In the genomic region with DNA sequence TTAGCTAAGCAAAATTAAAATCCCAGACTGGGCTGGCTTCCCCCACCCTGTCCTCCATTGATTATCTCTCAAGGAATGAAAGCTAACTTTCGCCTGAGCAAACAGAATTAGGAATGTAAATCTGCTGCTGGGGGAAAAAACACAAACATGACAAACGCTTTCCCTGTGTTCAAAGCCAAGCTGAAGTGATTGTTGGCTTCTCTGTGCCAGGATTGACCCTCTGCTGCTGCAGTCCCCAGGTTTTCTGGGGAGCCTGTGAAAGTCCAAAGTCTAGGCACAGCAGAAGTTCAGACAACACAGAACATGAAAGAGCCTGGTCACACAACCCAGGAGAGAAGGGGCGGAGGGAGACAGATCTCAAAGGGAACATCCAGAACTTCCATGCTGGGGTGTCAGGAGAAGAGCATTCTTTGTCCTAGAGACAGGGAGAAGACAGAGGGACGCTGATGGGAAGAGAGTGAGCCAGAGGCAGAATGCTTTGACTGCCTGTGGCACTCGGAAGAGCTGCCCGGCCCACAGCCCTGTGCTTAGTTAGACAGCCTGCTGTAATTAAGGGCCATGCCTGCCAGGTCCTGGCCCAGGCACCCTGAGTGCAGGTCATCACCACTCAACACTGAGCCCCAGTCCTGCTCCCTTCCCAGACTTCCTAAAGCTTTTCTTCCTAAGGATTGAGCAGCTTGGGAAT, we compare ENCODE assay signal across 18 cellular contexts. TPM values are rescaled to one million over a fixed set of nuclear protein-coding genes. Genes with fewer than 3 reads are reported as not detected.
DNase-seq lines count a peak whose midpoint lies in the region; ATAC-seq and TF ChIP-seq lines count a peak whose summit lies in the region.
"Had no signal": no experiment of that assay in that cellular context is flagged by ENCODE, and none has a peak within 500 bp of the region (broad histone marks: within the 10 kb centered on the region; RNA-seq: fewer than 3 reads in every experiment).

No MANE protein-coding gene starts in this region.

- no peaks in the 10 kb centered on the region for H3K9me3 Mint-ChIP-seq in stimulated activated naive CD8-positive, alpha-beta T cell treated with anti-CD3 and anti-CD28 coated beads, Interleukin-15, Interleukin-2, amounts not matched to agents 100 ng/mL and 50 ng/mL, for 24 hours
- H3K9me3 Mint-ChIP-seq: activated T-cell treated with anti-CD3 and anti-CD28 coated beads, Interleukin-2, amount 50 U/mL, for 4 hours had no signal

- no peaks in the 10 kb centered on the region for H3K9me3 ChIP-seq in upper lobe of left lung
- H3K9me3 ChIP-seq: ascending aorta, BE2C, prostate gland had no signal

- TF ChIP-seq POLR2A in upper lobe of left lung (IDR thresholded peaks at IDR 0.05) = no peak

- peaks cover 74% of the 10 kb centered on the region for H3K36me3 Mint-ChIP-seq in stimulated activated naive CD8-positive, alpha-beta T cell treated with anti-CD3 and anti-CD28 coated beads, Interleukin-15, Interleukin-2, amounts not matched to agents 100 ng/mL and 50 ng/mL, for 24 hours (ENCODE audit: low read depth)

- TF ChIP-seq EP300 in upper lobe of left lung (IDR thresholded peaks at IDR 0.05) = no peak

- peak overlapping the region in 1 of 4 donors; percentile 21 for H3K27ac ChIP-seq in upper lobe of left lung
- H3K27ac ChIP-seq: prostate gland had no signal

- H3K4me1 ChIP-seq in upper lobe of left lung = peaks cover 26 to 47% (median 31%) of the 10 kb centered on the region in 4 donors

- no peak for ATAC-seq in stimulated activated naive CD8-positive, alpha-beta T cell treated with anti-CD3 and anti-CD28 coated beads, Interleukin-15, Interleukin-2, amounts not matched to agents 100 U/mL and 50 U/mL, for 24 hours
- no peak for ATAC-seq in upper lobe of left lung (ENCODE audit: low FRiP score in 2 of 2)
- ATAC-seq: activated T-cell treated with anti-CD3 and anti-CD28 coated beads, Interleukin-2, amount 50 U/mL, for 4 hours; GM12878; SK-N-SH treated with all-trans-retinoic acid at 6 μM for 48 hours had no signal

- no peaks in the 10 kb centered on the region for H3K27me3 Mint-ChIP-seq in stimulated activated naive CD8-positive, alpha-beta T cell treated with anti-CD3 and anti-CD28 coated beads, Interleukin-15, Interleukin-2, amounts not matched to agents 100 ng/mL and 50 ng/mL, for 24 hours

- TF ChIP-seq CTCF in upper lobe of left lung (IDR thresholded peaks at IDR 0.05) = no peak

- H3K27me3 ChIP-seq in upper lobe of left lung = no peaks in the 10 kb centered on the region
- H3K27me3 ChIP-seq: ascending aorta, BE2C had no signal

- no peak overlapping the region for H3K4me3 Mint-ChIP-seq in stimulated activated naive CD8-positive, alpha-beta T cell treated with anti-CD3 and anti-CD28 coated beads, Interleukin-15, Interleukin-2, amounts not matched to agents 100 ng/mL and 50 ng/mL, for 24 hours
- H3K4me3 Mint-ChIP-seq: activated T-cell treated with anti-CD3 and anti-CD28 coated beads, Interleukin-2, amount 50 U/mL, for 4 hours had no signal

- H3K27ac Mint-ChIP-seq in stimulated activated naive CD8-positive, alpha-beta T cell treated with anti-CD3 and anti-CD28 coated beads, Interleukin-15, Interleukin-2, amounts not matched to agents 100 ng/mL and 50 ng/mL, for 24 hours = peak overlapping the region; percentile 26

- H3K4me1 Mint-ChIP-seq in stimulated activated naive CD8-positive, alpha-beta T cell treated with anti-CD3 and anti-CD28 coated beads, Interleukin-15, Interleukin-2, amounts not matched to agents 100 ng/mL and 50 ng/mL, for 24 hours (ENCODE audit: low read depth) = peaks cover 74% of the 10 kb centered on the region

- H3K36me3 ChIP-seq in upper lobe of left lung = peaks cover 9 to 76% (median 51%) of the 10 kb centered on the region in 4 donors

- WGBS in upper lobe of left lung, 2 donors = 70 to 78% methylated on average over 6 of the region's 6 CpGs

- no peak for DNase-seq in stimulated activated naive CD8-positive, alpha-beta T cell treated with anti-CD3 and anti-CD28 coated beads, Interleukin-15, Interleukin-2, amounts not matched to agents 100 U/mL and 50 U/mL, for 24 hours
- DNase-seq in astrocyte of the hippocampus (ENCODE audit: low read depth, low spot score) (peak; percentile 33), mucosa of gallbladder (ENCODE audit: low spot score) (peak; percentile 27), NCI-H2227 (lab: John Stamatoyannopoulos, UW; ENCODE audit: unreplicated experiment) (no peak), NCI-H2107 treated with DMSO at 0.1 percent for 48 hours (lab: John Stamatoyannopoulos, UW; ENCODE audit: unreplicated experiment) (no peak), upper lobe of left lung (no peak), RKO (ENCODE audit: low spot score) (no peak)
- DNase-seq: activated T-cell treated with anti-CD3 and anti-CD28 coated beads, Interleukin-2, amount 50 U/mL, for 4 hours; BE2C; effector CD8-positive, alpha-beta T cell; foreskin fibroblast; midbrain; NCI-H2171 treated with DMSO at 0.1 percent for 48 hours had no signal

- no peak overlapping the region for H3K4me3 ChIP-seq in upper lobe of left lung
- H3K4me3 ChIP-seq: ascending aorta, GM12878, prostate gland had no signal

RNA-seq across cellular contexts. Expression of gene PATZ1, which starts 6.9 kb away (rescaled TPM):
- total RNA-seq in mucosa of gallbladder (61.4 TPM), upper lobe of left lung (10 to 100 TPM; 18.2 to 29.7 (median 24.0) TPM)

RNA-seq across cellular contexts. Expression of gene PIK3IP1, which starts 47.0 kb away (rescaled TPM):
- total RNA-seq in mucosa of gallbladder (48.0 TPM), upper lobe of left lung (10 to 100 TPM; 38.9 to 97.1 (median 65.8) TPM)

Comparison
In these comparisons a context has a peak if more than half of its experiments do, and no peak if none do; other contexts are left out.
1. DNase-seq: peak in astrocyte of the hippocampus (single experiment) and mucosa of gallbladder (single experiment); none in stimulated activated naive CD8-positive, alpha-beta T cell treated with anti-CD3 and anti-CD28 coated beads, Interleukin-15, Interleukin-2, amounts not matched to agents 100 U/mL and 50 U/mL, for 24 hours (single experiment), NCI-H2227 (single experiment), NCI-H2107 treated with DMSO at 0.1 percent for 48 hours (single experiment), upper lobe of left lung (0 of 2) and RKO (single experiment).